ENCODE assay signal across 22 cellular contexts in the genomic region with DNA sequence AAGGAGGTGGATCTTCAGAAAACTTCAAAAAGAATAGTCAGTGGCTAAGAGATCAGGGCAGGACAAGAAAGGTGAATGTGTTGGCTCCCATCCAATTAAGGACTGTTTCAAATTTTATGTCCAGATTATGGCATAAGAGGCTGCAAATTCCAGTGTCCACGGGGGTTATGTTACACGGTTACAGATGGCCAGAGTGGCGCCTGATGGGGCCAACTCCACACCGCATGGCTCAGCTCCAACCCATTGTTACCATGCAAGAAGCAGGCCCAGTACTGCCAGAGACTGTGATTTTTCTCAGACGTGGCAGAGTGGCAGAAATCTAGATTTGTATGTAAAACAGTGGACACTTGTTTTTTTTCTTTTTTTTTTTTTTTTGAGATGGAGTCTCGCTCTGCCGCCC.
"Had no signal": no experiment of that assay in that cellular context is flagged by ENCODE, and none has a peak within 500 bp of the region (broad histone marks: within the 10 kb centered on the region; RNA-seq: fewer than 3 reads in every experiment).

No MANE protein-coding gene starts in this region.

- H3K27ac Mint-ChIP-seq: activated CD4-positive, alpha-beta T cell treated with anti-CD3 and anti-CD28 coated beads, Interleukin-2, amount 10 ng/mL, durations not matched to agents 24 days and 14 days; activated CD8-positive, alpha-beta T cell treated with anti-CD3 and anti-CD28 coated beads for 36 hours; activated naive CD8-positive, alpha-beta T cell treated with anti-CD3 and anti-CD28 coated beads, Interleukin-2, amount 10 ng/mL, durations not matched to agents 7 days and 5 days; activated T-helper 17 cell treated with anti-CD3 and anti-CD28 coated beads, Interleukin-2, amount 50 U/mL, for 72 hours; endodermal cell; natural killer cell; progenitor cell of endocrine pancreas; stimulated activated naive CD8-positive, alpha-beta T cell treated with anti-CD3 and anti-CD28 coated beads, Interleukin-15, Interleukin-2, amounts not matched to agents 100 ng/mL and 50 ng/mL, for 24 hours had no signal

- H3K36me3 Mint-ChIP-seq: activated naive CD8-positive, alpha-beta T cell treated with anti-CD3 and anti-CD28 coated beads, Interleukin-2, amount 10 ng/mL, durations not matched to agents 7 days and 5 days; natural killer cell had no signal

- H3K4me3 Mint-ChIP-seq: activated CD4-positive, alpha-beta T cell treated with anti-CD3 and anti-CD28 coated beads, Interleukin-2, amount 10 ng/mL, durations not matched to agents 24 days and 14 days; activated CD8-positive, alpha-beta T cell treated with anti-CD3 and anti-CD28 coated beads for 36 hours; activated naive CD8-positive, alpha-beta T cell treated with anti-CD3 and anti-CD28 coated beads, Interleukin-2, amount 10 ng/mL, durations not matched to agents 7 days and 5 days; activated T-helper 17 cell treated with anti-CD3 and anti-CD28 coated beads, Interleukin-2, amount 50 U/mL, for 72 hours; endodermal cell; natural killer cell; stimulated activated naive CD8-positive, alpha-beta T cell treated with anti-CD3 and anti-CD28 coated beads, Interleukin-15, Interleukin-2, amounts not matched to agents 100 ng/mL and 50 ng/mL, for 24 hours had no signal

- H3K27me3 ChIP-seq: cardiac muscle cell, colonic mucosa, tibial nerve, uterus had no signal

- H3K9me3 ChIP-seq: colonic mucosa, uterus had no signal

- H3K27ac ChIP-seq: cardiac muscle cell, colonic mucosa, epithelial cell of prostate, tibial nerve, uterus had no signal

- ATAC-seq: activated CD8-positive, alpha-beta T cell treated with anti-CD3 and anti-CD28 coated beads for 36 hours; activated T-helper 17 cell treated with anti-CD3 and anti-CD28 coated beads, Interleukin-2, amount 50 U/mL, for 72 hours; natural killer cell had no signal

- DNase-seq: activated CD4-positive, alpha-beta T cell treated with anti-CD3 and anti-CD28 coated beads, Interleukin-2, amount 10 ng/mL, durations not matched to agents 24 days and 14 days; activated CD8-positive, alpha-beta T cell treated with anti-CD3 and anti-CD28 coated beads for 36 hours; activated naive CD4-positive, alpha-beta T cell; activated naive CD8-positive, alpha-beta T cell treated with anti-CD3 and anti-CD28 coated beads, Interleukin-2, amount 10 ng/mL, durations not matched to agents 7 days and 5 days; activated T-cell treated with anti-CD3 and anti-CD28 coated beads, Interleukin-2, amount 50 U/mL, for 1 hour; amygdala; colonic mucosa; endodermal cell; foreskin melanocyte; hypothalamus; natural killer cell; occipital lobe; stimulated activated CD4-positive, alpha-beta T cell treated with anti-CD3 and anti-CD28 coated beads, Interleukin-2, amount 100 ng/mL, for 24 hours; T1000; uterus had no signal

- H3K4me1 Mint-ChIP-seq: activated CD4-positive, alpha-beta T cell treated with anti-CD3 and anti-CD28 coated beads, Interleukin-2, amount 10 ng/mL, durations not matched to agents 24 days and 14 days; activated naive CD8-positive, alpha-beta T cell treated with anti-CD3 and anti-CD28 coated beads, Interleukin-2, amount 10 ng/mL, durations not matched to agents 7 days and 5 days; activated T-helper 17 cell treated with anti-CD3 and anti-CD28 coated beads, Interleukin-2, amount 50 U/mL, for 72 hours; endodermal cell; natural killer cell had no signal

- H3K27me3 Mint-ChIP-seq: activated CD4-positive, alpha-beta T cell treated with anti-CD3 and anti-CD28 coated beads, Interleukin-2, amount 10 ng/mL, durations not matched to agents 24 days and 14 days; activated CD8-positive, alpha-beta T cell treated with anti-CD3 and anti-CD28 coated beads for 36 hours; activated naive CD8-positive, alpha-beta T cell treated with anti-CD3 and anti-CD28 coated beads, Interleukin-2, amount 10 ng/mL, durations not matched to agents 7 days and 5 days; activated T-helper 17 cell treated with anti-CD3 and anti-CD28 coated beads, Interleukin-2, amount 50 U/mL, for 72 hours; progenitor cell of endocrine pancreas; stimulated activated naive CD8-positive, alpha-beta T cell treated with anti-CD3 and anti-CD28 coated beads, Interleukin-15, Interleukin-2, amounts not matched to agents 100 ng/mL and 50 ng/mL, for 24 hours had no signal

- H3K4me1 ChIP-seq: colonic mucosa, tibial nerve, uterus had no signal

- H3K36me3 ChIP-seq: cardiac muscle cell, colonic mucosa, tibial nerve, uterus had no signal

- H3K4me3 ChIP-seq: cardiac muscle cell, colonic mucosa, lung, tibial nerve, uterus had no signal
